30 cellular contexts compared by ENCODE assay signal in the genomic region with DNA sequence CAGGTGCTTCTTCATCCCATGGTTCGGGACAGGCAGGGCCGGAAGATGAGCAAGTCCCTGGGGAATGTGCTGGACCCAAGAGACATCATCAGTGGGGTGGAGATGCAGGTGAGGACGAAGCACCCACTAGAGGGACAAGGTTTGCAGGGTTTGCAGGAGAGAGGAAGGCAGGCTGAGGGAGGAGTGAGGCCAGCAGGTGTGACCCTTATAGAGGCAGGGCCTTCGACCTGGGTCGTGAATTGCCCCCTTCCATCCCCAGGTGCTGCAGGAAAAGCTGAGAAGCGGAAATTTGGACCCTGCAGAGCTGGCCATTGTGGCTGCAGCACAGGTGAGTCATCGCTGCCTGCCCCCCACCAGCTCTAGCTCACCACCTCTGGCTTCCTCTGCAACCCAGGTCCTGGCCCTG. TPM values are rescaled to one million over a fixed set of nuclear protein-coding genes. Genes with fewer than 3 reads are reported as not detected.
DNase-seq lines count a peak whose midpoint lies in the region; ATAC-seq, FAIRE-seq and TF ChIP-seq lines count a peak whose summit lies in the region.
"Had no signal": no experiment of that assay in that cellular context is flagged by ENCODE, and none has a peak within 500 bp of the region (broad histone marks: within the 10 kb centered on the region; RNA-seq: fewer than 3 reads in every experiment).

No MANE protein-coding gene starts in this region.

- H3K4me3 ChIP-seq in H7 (ENCODE audit: insufficient read depth, low read depth, low read length) (no peak overlapping the region), keratinocyte (ENCODE audit: control insufficient read depth in 2 of 3, extremely low read depth in 1 of 3, insufficient read depth in 2 of 3, low read depth in 1 of 3, low read length in 3 of 3) (no peak overlapping the region)
- H3K4me3 ChIP-seq: ovary, SJCRH30, vagina had no signal

- H3K4me1 Mint-ChIP-seq in activated naive CD8-positive, alpha-beta T cell treated with anti-CD3 and anti-CD28 coated beads, Interleukin-2, amount 50 U/mL, for 24 hours = no peaks in the 10 kb centered on the region
- peaks cover 0 to 2% of the 10 kb centered on the region in 2 donors for H3K4me1 Mint-ChIP-seq in natural killer cell treated with Interleukin-12 subunit alpha and Interleukin-12 subunit beta and Interleukin-15 and Interleukin-18, amount 100 ng/mL, for 72 hours (ENCODE audit: low read depth in 2 of 2)
- no peaks in the 10 kb centered on the region for H3K4me1 Mint-ChIP-seq in activated CD8-positive, alpha-beta T cell treated with anti-CD3 and anti-CD28 coated beads, Interleukin-2, amount 10 ng/mL, durations not matched to agents 7 days and 5 days (ENCODE audit: low read depth)
- H3K4me1 Mint-ChIP-seq: mesothelial cell of epicardium had no signal

- H2AFZ ChIP-seq in keratinocyte (ENCODE audit: control insufficient read depth, low read length) = no peak overlapping the region

- TF ChIP-seq CTCF in keratinocyte (optimal IDR thresholded peaks at IDR 0.05 in 1 of 3, IDR thresholded peaks at IDR 0.05 in 1 of 3, conservative IDR thresholded peaks at IDR 0.05 in 1 of 3; ENCODE audit: extremely low read depth in 1 of 3, insufficient read depth in 2 of 3, low read length in 3 of 3) = peak; percentile 16 to 55 (median 43)

- H3K4me3 Mint-ChIP-seq in activated naive CD8-positive, alpha-beta T cell treated with anti-CD3 and anti-CD28 coated beads, Interleukin-2, amount 50 U/mL, for 24 hours = no peak overlapping the region
- H3K4me3 Mint-ChIP-seq in natural killer cell treated with Interleukin-12 subunit alpha and Interleukin-12 subunit beta and Interleukin-15 and Interleukin-18, amount 100 ng/mL, for 72 hours = no peak overlapping the region
- H3K4me3 Mint-ChIP-seq in activated CD8-positive, alpha-beta T cell treated with anti-CD3 and anti-CD28 coated beads, Interleukin-2, amount 10 ng/mL, durations not matched to agents 7 days and 5 days = no peak overlapping the region
- H3K4me3 Mint-ChIP-seq: activated naive CD4-positive, alpha-beta T cell treated with anti-CD3 and anti-CD28 coated beads for 36 hours; dendritic cell treated with granulocyte-macrophage colony-stimulating factor and Interleukin-4, amounts not matched to agents 40 ng/mL and 50 ng/mL, for 4 days; mesothelial cell of epicardium; naive thymus-derived CD4-positive, alpha-beta T cell; stimulated activated effector memory CD8-positive, alpha-beta T cell treated with anti-CD3 and anti-CD28 coated beads, Interleukin-12 subunit alpha, Interleukin-12 subunit beta, amount 100 ng/mL, for 72 hours had no signal

- no peaks in the 10 kb centered on the region for H3K27me3 Mint-ChIP-seq in activated naive CD8-positive, alpha-beta T cell treated with anti-CD3 and anti-CD28 coated beads, Interleukin-2, amount 50 U/mL, for 24 hours
- H3K27me3 Mint-ChIP-seq in natural killer cell treated with Interleukin-12 subunit alpha and Interleukin-12 subunit beta and Interleukin-15 and Interleukin-18, amount 100 ng/mL, for 72 hours = no peaks in the 10 kb centered on the region
- H3K27me3 Mint-ChIP-seq in activated CD8-positive, alpha-beta T cell treated with anti-CD3 and anti-CD28 coated beads, Interleukin-2, amount 10 ng/mL, durations not matched to agents 7 days and 5 days (ENCODE audit: low read depth) = no peaks in the 10 kb centered on the region
- H3K27me3 Mint-ChIP-seq: dendritic cell treated with granulocyte-macrophage colony-stimulating factor and Interleukin-4, amounts not matched to agents 40 ng/mL and 50 ng/mL, for 4 days; naive thymus-derived CD4-positive, alpha-beta T cell had no signal

- POLR2A ChIA-PET in activated CD8-positive, alpha-beta T cell treated with anti-CD3 and anti-CD28 coated beads, Interleukin-2, amount 10 ng/mL, durations not matched to agents 7 days and 5 days (lab: Charles Lee) = no interaction called here

- dilution Hi-C loops in keratinocyte (cut with MboI; ENCODE audit: extremely low pct_ligation_motif_present, low sequenced_read_pairs) = no loop called here

- no peaks in the 10 kb centered on the region for H3K9me3 ChIP-seq in keratinocyte (ENCODE audit: control insufficient read depth, low read depth, low read length)
- H3K9me3 ChIP-seq: ovary, SJCRH30, vagina had no signal

- no peaks in the 10 kb centered on the region for H4K20me1 ChIP-seq in keratinocyte (ENCODE audit: control insufficient read depth, extremely low read depth, insufficient read depth, low read length)

- CTCF ChIA-PET in activated CD8-positive, alpha-beta T cell treated with anti-CD3 and anti-CD28 coated beads, Interleukin-2, amount 10 ng/mL, durations not matched to agents 7 days and 5 days (lab: Charles Lee) = no interaction called here

- H3K36me3 ChIP-seq in H7 (replicated peaks; ENCODE audit: control insufficient read depth, insufficient read depth, low read length) = peaks cover 16% of the 10 kb centered on the region
- peaks cover 16 to 42% of the 10 kb centered on the region in 2 experiments for H3K36me3 ChIP-seq in keratinocyte (ENCODE audit: control insufficient read depth in 2 of 2, extremely low read depth in 1 of 2, insufficient read depth in 2 of 2, low read length in 2 of 2)
- H3K36me3 ChIP-seq: ovary had no signal

- peaks cover 2% of the 10 kb centered on the region for H3K9me1 ChIP-seq in keratinocyte (ENCODE audit: control insufficient read depth, extremely low read depth, insufficient read depth, low read length)

- peaks cover 24% of the 10 kb centered on the region for H3K4me1 ChIP-seq in keratinocyte (ENCODE audit: control insufficient read depth, extremely low read depth, insufficient read depth, low read length)
- H3K4me1 ChIP-seq: SJCRH30, vagina had no signal

- FAIRE-seq in keratinocyte (lab: Jason Lieb, UNC) = peak; percentile 75

- peak overlapping the region; percentile 11 for H3K4me2 ChIP-seq in keratinocyte (ENCODE audit: control insufficient read depth, extremely low read depth, insufficient read depth, low read depth, low read length)

- peak; percentile 61 for DNase-seq in 8988T
- DNase-seq in H7 = peak; percentile 61
- no peak for DNase-seq in activated naive CD8-positive, alpha-beta T cell treated with anti-CD3 and anti-CD28 coated beads, Interleukin-2, amount 50 U/mL, for 24 hours
- peak; percentile 81 for DNase-seq in keratinocyte (ENCODE audit: low read depth, low spot score)
- no peak for DNase-seq in natural killer cell treated with Interleukin-12 subunit alpha and Interleukin-12 subunit beta and Interleukin-15 and Interleukin-18, amount 100 ng/mL, for 72 hours (ENCODE audit: low spot score)
- DNase-seq in activated CD8-positive, alpha-beta T cell treated with anti-CD3 and anti-CD28 coated beads, Interleukin-2, amount 10 ng/mL, durations not matched to agents 7 days and 5 days = no peak
- DNase-seq: activated CD4-positive, alpha-beta T cell treated with anti-CD3 and anti-CD28 coated beads for 1 hour; activated naive CD4-positive, alpha-beta T cell treated with anti-CD3 and anti-CD28 coated beads for 36 hours; activated T-cell treated with anti-CD3 and anti-CD28 coated beads, Interleukin-2, amount 50 U/mL, for 48 hours; anterior cingulate cortex; C1 segment of cervical spinal cord; DMS79 treated with DMSO at 0.1 percent for 48 hours; glutamatergic neuron; left colon; naive thymus-derived CD4-positive, alpha-beta T cell; NCI-H1092 treated with DMSO at 0.1 percent for 48 hours; NCI-H2029; NCI-H226; NCI-H748 treated with DMSO at 0.1 percent for 48 hours; ovary; retina; SJCRH30 had no signal

- H3K27me3 ChIP-seq in H7 (ENCODE audit: control insufficient read depth, insufficient read depth, low read length) (no peaks in the 10 kb centered on the region), keratinocyte (ENCODE audit: control insufficient read depth, extremely low read depth, insufficient read depth, low read length) (no peaks in the 10 kb centered on the region)
- H3K27me3 ChIP-seq: ovary, SJCRH30, vagina had no signal

- H3K36me3 Mint-ChIP-seq in activated naive CD8-positive, alpha-beta T cell treated with anti-CD3 and anti-CD28 coated beads, Interleukin-2, amount 50 U/mL, for 24 hours (ENCODE audit: low read depth) = peaks cover 39% of the 10 kb centered on the region
- peaks cover 6% of the 10 kb centered on the region for H3K36me3 Mint-ChIP-seq in natural killer cell treated with Interleukin-12 subunit alpha and Interleukin-12 subunit beta and Interleukin-15 and Interleukin-18, amount 100 ng/mL, for 72 hours
- H3K36me3 Mint-ChIP-seq in activated CD8-positive, alpha-beta T cell treated with anti-CD3 and anti-CD28 coated beads, Interleukin-2, amount 10 ng/mL, durations not matched to agents 7 days and 5 days (ENCODE audit: low read depth) = peaks cover 39% of the 10 kb centered on the region

- H3K9ac ChIP-seq in keratinocyte (ENCODE audit: control insufficient read depth, extremely low read depth, insufficient read depth, low read length) = no peak overlapping the region

- H3K27ac Mint-ChIP-seq in activated naive CD8-positive, alpha-beta T cell treated with anti-CD3 and anti-CD28 coated beads, Interleukin-2, amount 50 U/mL, for 24 hours = peak overlapping the region; percentile 32
- H3K27ac Mint-ChIP-seq in natural killer cell treated with Interleukin-12 subunit alpha and Interleukin-12 subunit beta and Interleukin-15 and Interleukin-18, amount 100 ng/mL, for 72 hours = no peak overlapping the region
- no peak overlapping the region for H3K27ac Mint-ChIP-seq in activated CD8-positive, alpha-beta T cell treated with anti-CD3 and anti-CD28 coated beads, Interleukin-2, amount 10 ng/mL, durations not matched to agents 7 days and 5 days
- H3K27ac Mint-ChIP-seq: activated naive CD4-positive, alpha-beta T cell treated with anti-CD3 and anti-CD28 coated beads for 36 hours; dendritic cell treated with granulocyte-macrophage colony-stimulating factor and Interleukin-4, amounts not matched to agents 40 ng/mL and 50 ng/mL, for 4 days; mesothelial cell of epicardium; stimulated activated effector memory CD8-positive, alpha-beta T cell treated with anti-CD3 and anti-CD28 coated beads, Interleukin-12 subunit alpha, Interleukin-12 subunit beta, amount 100 ng/mL, for 72 hours had no signal

- no peak for ATAC-seq in activated naive CD8-positive, alpha-beta T cell treated with anti-CD3 and anti-CD28 coated beads, Interleukin-2, amount 50 U/mL, for 24 hours
- ATAC-seq in natural killer cell treated with Interleukin-12 subunit alpha and Interleukin-12 subunit beta and Interleukin-15 and Interleukin-18, amount 100 ng/mL, for 72 hours = no peak
- ATAC-seq in GM19397 (IDR thresholded peaks at IDR 0.05; ENCODE audit: unreplicated experiment) (no peak), GM18867 (IDR thresholded peaks at IDR 0.05; ENCODE audit: unreplicated experiment) (no peak)
- no peak for ATAC-seq in activated CD8-positive, alpha-beta T cell treated with anti-CD3 and anti-CD28 coated beads, Interleukin-2, amount 10 ng/mL, durations not matched to agents 7 days and 5 days
- ATAC-seq: left colon; naive thymus-derived CD4-positive, alpha-beta T cell; stimulated activated effector memory CD8-positive, alpha-beta T cell treated with anti-CD3 and anti-CD28 coated beads, Interleukin-12 subunit alpha, Interleukin-12 subunit beta, amount 100 ng/mL, for 72 hours had no signal

- no peak overlapping the region for H3K27ac ChIP-seq in keratinocyte (ENCODE audit: control insufficient read depth, insufficient read depth, low read length)
- H3K27ac ChIP-seq: ovary, SJCRH30, vagina had no signal

- H3K9me3 Mint-ChIP-seq in activated naive CD8-positive, alpha-beta T cell treated with anti-CD3 and anti-CD28 coated beads, Interleukin-2, amount 50 U/mL, for 24 hours = no peaks in the 10 kb centered on the region
- H3K9me3 Mint-ChIP-seq in natural killer cell treated with Interleukin-12 subunit alpha and Interleukin-12 subunit beta and Interleukin-15 and Interleukin-18, amount 100 ng/mL, for 72 hours = no peaks in the 10 kb centered on the region
- H3K9me3 Mint-ChIP-seq in activated CD8-positive, alpha-beta T cell treated with anti-CD3 and anti-CD28 coated beads, Interleukin-2, amount 10 ng/mL, durations not matched to agents 7 days and 5 days (ENCODE audit: insufficient read depth) = no peaks in the 10 kb centered on the region
- H3K9me3 Mint-ChIP-seq: activated naive CD4-positive, alpha-beta T cell treated with anti-CD3 and anti-CD28 coated beads for 36 hours; dendritic cell treated with granulocyte-macrophage colony-stimulating factor and Interleukin-4, amounts not matched to agents 40 ng/mL and 50 ng/mL, for 4 days; mesothelial cell of epicardium; naive thymus-derived CD4-positive, alpha-beta T cell; stimulated activated effector memory CD8-positive, alpha-beta T cell treated with anti-CD3 and anti-CD28 coated beads, Interleukin-12 subunit alpha, Interleukin-12 subunit beta, amount 100 ng/mL, for 72 hours had no signal

- no peaks in the 10 kb centered on the region for H3K79me2 ChIP-seq in keratinocyte (ENCODE audit: control insufficient read depth, insufficient read depth, low read length)

RNA-seq across cellular contexts. Expression of a gene that starts 8.4 kb away (rescaled TPM):
- total RNA-seq in H7 (2014; rRNA removed; shearing (Covaris generic)) = 54.4 and 60.5 TPM in 2 replicates
- 12.8 to 14.3 TPM (median 13.8 TPM) in 3 replicates for polyA plus RNA-seq in keratinocyte
- 5.3 TPM for polyA plus RNA-seq in keratinocyte (2011; ENCODE audit: low read depth)
- polyA plus RNA-seq in keratinocyte (2011; cell fraction: cytosol; rRNA removed) = 5.0 and 7.4 TPM in 2 replicates
- polyA plus RNA-seq in keratinocyte (2011; cell fraction: nucleus; rRNA removed) = 32.6 and 37.0 TPM in 2 replicates
- 15.4 and 19.5 TPM in 2 replicates for polyA plus RNA-seq in keratinocyte (2012; ENCODE audit: low replicate concordance)
- 17.2 to 22.0 TPM (median 20.2 TPM) in 3 replicates for polyA minus RNA-seq in keratinocyte
- 17.5 TPM for polyA minus RNA-seq in keratinocyte (2011; cell fraction: cytosol; rRNA and poly(A)+ RNA removed)
- polyA minus RNA-seq in keratinocyte (2011; cell fraction: nucleus; rRNA and poly(A)+ RNA removed) = 18.7 and 24.1 TPM in 2 replicates
- total RNA-seq in natural killer cell treated with Interleukin-12 subunit alpha and Interleukin-12 subunit beta and Interleukin-15 and Interleukin-18, amount 100 ng/mL, for 72 hours = 10 to 100 TPM; 47.2 to 90.5 TPM
- 10 to 100 TPM; 38.4 to 38.8 TPM for total RNA-seq in activated CD8-positive, alpha-beta T cell treated with anti-CD3 and anti-CD28 coated beads, Interleukin-2, amount 10 ng/mL, durations not matched to agents 7 days and 5 days

RNA-seq across cellular contexts. Expression of a gene that starts 9.5 kb away (rescaled TPM):
- not detected in 2 replicates for total RNA-seq in H7 (2014; rRNA removed; shearing (Covaris generic))
- polyA plus RNA-seq in keratinocyte = not detected in 3 replicates
- polyA plus RNA-seq in keratinocyte (2011; ENCODE audit: low read depth) = not detected
- polyA plus RNA-seq in keratinocyte (2011; cell fraction: cytosol; rRNA removed) = not detected in 2 replicates
- polyA plus RNA-seq in keratinocyte (2011; cell fraction: nucleus; rRNA removed) = not detected in 2 replicates
- 0.54 TPM in 1 of 2 replicates, not detected in the other for polyA plus RNA-seq in keratinocyte (2012; ENCODE audit: low replicate concordance)
- 0.43 TPM in 1 of 3 replicates, not detected in the others for polyA minus RNA-seq in keratinocyte
- polyA minus RNA-seq in keratinocyte (2011; cell fraction: cytosol; rRNA and poly(A)+ RNA removed) = not detected
- polyA minus RNA-seq in keratinocyte (2011; cell fraction: nucleus; rRNA and poly(A)+ RNA removed) = not detected in 2 replicates
- not detected for total RNA-seq in natural killer cell treated with Interleukin-12 subunit alpha and Interleukin-12 subunit beta and Interleukin-15 and Interleukin-18, amount 100 ng/mL, for 72 hours
- total RNA-seq in activated CD8-positive, alpha-beta T cell treated with anti-CD3 and anti-CD28 coated beads, Interleukin-2, amount 10 ng/mL, durations not matched to agents 7 days and 5 days = not detected
- total RNA-seq: activated naive CD4-positive, alpha-beta T cell treated with anti-CD3 and anti-CD28 coated beads for 36 hours; left colon; mesothelial cell of epicardium; naive thymus-derived CD4-positive, alpha-beta T cell; SJCRH30; T-helper 1 cell treated with Interleukin-12 subunit alpha and Interleukin-12 subunit beta and Interleukin-4 antibody, amounts not matched to agents 30 ng/mL and 1 ng/mL, for 36 hours; temporal lobe; vagina had no signal
- polyA plus RNA-seq: ovary had no signal

RNA-seq across cellular contexts. Expression of a gene that starts 14.4 kb away (rescaled TPM):
- total RNA-seq in H7 (2014; rRNA removed; shearing (Covaris generic)) = 30.5 and 30.9 TPM in 2 replicates
- polyA plus RNA-seq in keratinocyte = 34.2 to 44.0 TPM (median 38.7 TPM) in 3 replicates
- polyA plus RNA-seq in keratinocyte (2011; ENCODE audit: low read depth) = 7.2 TPM
- 24.4 and 25.0 TPM in 2 replicates for polyA plus RNA-seq in keratinocyte (2011; cell fraction: cytosol; rRNA removed)
- polyA plus RNA-seq in keratinocyte (2011; cell fraction: nucleus; rRNA removed) = 68.9 and 72.9 TPM in 2 replicates
- polyA plus RNA-seq in keratinocyte (2012; ENCODE audit: low replicate concordance) = 21.9 and 32.3 TPM in 2 replicates
- polyA minus RNA-seq in keratinocyte = 18.1 to 28.5 TPM (median 19.3 TPM) in 3 replicates
- 21.5 TPM for polyA minus RNA-seq in keratinocyte (2011; cell fraction: cytosol; rRNA and poly(A)+ RNA removed)
- 22.3 and 29.5 TPM in 2 replicates for polyA minus RNA-seq in keratinocyte (2011; cell fraction: nucleus; rRNA and poly(A)+ RNA removed)
- 10 to 100 TPM; 29.4 to 49.5 TPM for total RNA-seq in natural killer cell treated with Interleukin-12 subunit alpha and Interleukin-12 subunit beta and Interleukin-15 and Interleukin-18, amount 100 ng/mL, for 72 hours
- total RNA-seq in activated CD8-positive, alpha-beta T cell treated with anti-CD3 and anti-CD28 coated beads, Interleukin-2, amount 10 ng/mL, durations not matched to agents 7 days and 5 days = 10 to 100 TPM; 30.0 to 30.1 TPM

RNA-seq across cellular contexts. Expression of a gene that starts 18.3 kb away (rescaled TPM):
- not detected in 2 replicates for total RNA-seq in H7 (2014; rRNA removed; shearing (Covaris generic))
- 0.05 TPM in 1 of 3 replicates, not detected in the others for polyA plus RNA-seq in keratinocyte
- polyA plus RNA-seq in keratinocyte (2011; ENCODE audit: low read depth) = 0.71 TPM
- 0.03 and 0.04 TPM in 2 replicates for polyA plus RNA-seq in keratinocyte (2011; cell fraction: cytosol; rRNA removed)
- 0.06 and 0.11 TPM in 2 replicates for polyA plus RNA-seq in keratinocyte (2011; cell fraction: nucleus; rRNA removed)
- polyA plus RNA-seq in keratinocyte (2012; ENCODE audit: low replicate concordance) = 0.58 TPM in 1 of 2 replicates, not detected in the other
- not detected in 3 replicates for polyA minus RNA-seq in keratinocyte
- not detected for polyA minus RNA-seq in keratinocyte (2011; cell fraction: cytosol; rRNA and poly(A)+ RNA removed)
- not detected in 2 replicates for polyA minus RNA-seq in keratinocyte (2011; cell fraction: nucleus; rRNA and poly(A)+ RNA removed)
- not detected for total RNA-seq in natural killer cell treated with Interleukin-12 subunit alpha and Interleukin-12 subunit beta and Interleukin-15 and Interleukin-18, amount 100 ng/mL, for 72 hours
- total RNA-seq in activated CD8-positive, alpha-beta T cell treated with anti-CD3 and anti-CD28 coated beads, Interleukin-2, amount 10 ng/mL, durations not matched to agents 7 days and 5 days = not detected
- total RNA-seq: activated naive CD4-positive, alpha-beta T cell treated with anti-CD3 and anti-CD28 coated beads for 36 hours; left colon; mesothelial cell of epicardium; naive thymus-derived CD4-positive, alpha-beta T cell; SJCRH30; T-helper 1 cell treated with Interleukin-12 subunit alpha and Interleukin-12 subunit beta and Interleukin-4 antibody, amounts not matched to agents 30 ng/mL and 1 ng/mL, for 36 hours; temporal lobe had no signal
- polyA plus RNA-seq: naive thymus-derived CD4-positive, alpha-beta T cell; ovary had no signal

RNA-seq across cellular contexts. Expression of a gene that starts 38.1 kb away (rescaled TPM):
- total RNA-seq in H7 (2014; rRNA removed; shearing (Covaris generic)) = 117 and 127 TPM in 2 replicates
- polyA plus RNA-seq in keratinocyte = 104 to 178 TPM (median 152 TPM) in 3 replicates
- 28.2 TPM for polyA plus RNA-seq in keratinocyte (2011; ENCODE audit: low read depth)
- 52.6 and 78.8 TPM in 2 replicates for polyA plus RNA-seq in keratinocyte (2011; cell fraction: cytosol; rRNA removed)
- polyA plus RNA-seq in keratinocyte (2011; cell fraction: nucleus; rRNA removed) = 361 and 438 TPM in 2 replicates
- 113 and 227 TPM in 2 replicates for polyA plus RNA-seq in keratinocyte (2012; ENCODE audit: low replicate concordance)
- 175 to 367 TPM (median 287 TPM) in 3 replicates for polyA minus RNA-seq in keratinocyte
- 399 TPM for polyA minus RNA-seq in keratinocyte (2011; cell fraction: cytosol; rRNA and poly(A)+ RNA removed)
- polyA minus RNA-seq in keratinocyte (2011; cell fraction: nucleus; rRNA and poly(A)+ RNA removed) = 550 and 554 TPM in 2 replicates
- total RNA-seq in natural killer cell treated with Interleukin-12 subunit alpha and Interleukin-12 subunit beta and Interleukin-15 and Interleukin-18, amount 100 ng/mL, for 72 hours = 1 to 10 TPM; 2.9 to 7.4 TPM
- 1 to 10 TPM; 6.3 to 7.4 TPM for total RNA-seq in activated CD8-positive, alpha-beta T cell treated with anti-CD3 and anti-CD28 coated beads, Interleukin-2, amount 10 ng/mL, durations not matched to agents 7 days and 5 days

Comparison
In these comparisons a context has a peak if more than half of its experiments do, and no peak if none do; other contexts are left out.
1. DNase-seq: peak in 8988T (single experiment), H7 (single experiment) and keratinocyte (single experiment); none in activated naive CD8-positive, alpha-beta T cell treated with anti-CD3 and anti-CD28 coated beads, Interleukin-2, amount 50 U/mL, for 24 hours (single experiment), natural killer cell treated with Interleukin-12 subunit alpha and Interleukin-12 subunit beta and Interleukin-15 and Interleukin-18, amount 100 ng/mL, for 72 hours (single experiment) and activated CD8-positive, alpha-beta T cell treated with anti-CD3 and anti-CD28 coated beads, Interleukin-2, amount 10 ng/mL, durations not matched to agents 7 days and 5 days (single experiment).